1 cellular context compared by ENCODE assay signal in the genomic region with DNA sequence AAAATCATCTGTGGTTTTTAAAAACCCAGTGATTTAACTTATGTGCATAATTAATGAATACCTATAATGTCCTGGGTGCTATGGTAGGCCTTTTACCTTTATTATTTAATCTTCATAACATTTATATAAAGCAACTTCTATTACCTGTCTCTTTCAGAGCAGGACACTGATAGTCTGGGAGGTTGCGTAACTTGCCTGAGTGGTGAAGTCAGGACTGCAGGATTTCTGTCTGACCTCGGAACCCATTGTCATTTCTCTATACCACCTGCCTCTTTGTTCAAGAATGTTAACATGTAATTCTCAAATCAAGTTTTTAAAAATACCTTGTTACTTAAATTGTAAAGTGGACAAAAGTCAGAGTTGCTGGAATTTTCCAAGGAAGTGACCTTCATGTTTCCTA.
TF ChIP-seq lines count a peak whose summit lies in the region.

No MANE protein-coding gene starts in this region.

TF ChIP-seq in H1, 55 proteins besides CTCF, POLR2A, EP300 and RAD21:
- TF ChIP-seq CEBPB (IDR thresholded peaks at IDR 0.05; ENCODE audit: low read depth, low read length) (peak; percentile 87), CHD1 (IDR thresholded peaks at IDR 0.05; ENCODE audit: low read depth, low read length) (no peak)
TF ChIP-seq in H1: peak in this region for 1.
